Comparison of ENCODE assay signal across 8 cellular contexts in the genomic region with DNA sequence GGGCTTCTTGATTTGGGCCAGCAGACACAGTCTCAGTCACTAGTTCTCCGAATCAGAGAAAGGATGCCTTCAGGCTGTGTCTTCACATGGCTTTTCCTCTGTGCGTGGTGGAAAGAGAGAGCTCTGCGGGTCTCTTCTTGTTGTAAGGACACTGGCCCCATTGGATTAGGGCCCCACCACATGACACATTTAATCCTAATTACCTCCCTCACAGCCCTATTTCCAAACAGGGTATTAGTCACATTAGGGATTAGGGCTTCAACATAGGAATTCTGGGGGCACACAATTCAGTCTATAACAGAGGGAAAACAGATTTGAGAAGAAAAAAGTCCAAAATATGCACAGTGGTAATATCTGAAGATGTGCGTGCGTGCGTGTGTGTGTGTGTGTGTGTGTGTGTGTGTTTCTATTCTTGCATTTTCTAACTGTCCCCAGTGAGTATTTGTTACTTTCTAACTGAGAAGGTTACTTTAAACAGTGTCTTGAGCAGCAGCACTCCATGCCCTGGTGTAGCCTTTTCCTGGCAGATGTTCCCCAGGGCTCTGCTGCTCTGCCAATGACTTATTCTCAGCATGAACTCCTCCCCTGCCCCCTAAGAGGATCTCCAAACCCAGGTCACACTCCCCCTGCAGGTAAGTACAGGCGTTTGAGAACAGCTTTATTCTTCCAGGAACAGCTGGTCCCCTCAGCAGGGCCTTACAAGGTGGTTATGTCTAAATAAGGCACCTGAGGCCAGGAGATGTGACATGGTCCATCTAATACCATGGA.
DNase-seq lines count a peak whose midpoint lies in the region; ATAC-seq, FAIRE-seq and TF ChIP-seq lines count a peak whose summit lies in the region.

No MANE protein-coding gene starts in this region.

- 75 to 77% methylated on average over 7 of the region's 7 CpGs for WGBS in pancreas, 2 donors

- no peak overlapping the region for H3K9ac ChIP-seq in BLaER1

- H3K27ac ChIP-seq in BLaER1 (no peak overlapping the region), pancreas (no peak overlapping the region)

- peaks cover 34% of the 10 kb centered on the region for H4K20me1 ChIP-seq in BLaER1

- peaks cover 7% of the 10 kb centered on the region; the same call in 1 of the 2 replicates for H3K9me3 ChIP-seq in BLaER1
- H3K9me3 ChIP-seq in pancreas, result peaks cover 0 to 1% (median 0%) of the 10 kb centered on the region in 4 donors

- H3K4me1 ChIP-seq in BLaER1 (peaks cover 28% of the 10 kb centered on the region), pancreas (peaks cover 0 to 7% (median 5%) of the 10 kb centered on the region in 3 donors)

- ATAC-seq in GM18867 (IDR thresholded peaks at IDR 0.05; ENCODE audit: unreplicated experiment) (peak; percentile 31), WTC11 (peak; percentile 88), pancreas (no peak)

- DNase-seq in HPDE6-E6E7 (ENCODE audit: extremely low spot score) (peak; percentile 60), WTC11 (ENCODE audit: low spot score) (peak; percentile 68), endothelial cell (ENCODE audit: low spot score) (peak; percentile 34), renal cortical epithelial cell (ENCODE audit: low read depth) (peak; percentile 66), pancreas (no peak), epidermal melanocyte (ENCODE audit: insufficient read length, low spot score) (no peak)

- TF ChIP-seq CTCF in WTC11 (IDR thresholded peaks at IDR 0.05), result peak; percentile 15; the same call in 1 of the 2 replicates
- TF ChIP-seq CTCF in endothelial cell (IDR thresholded peaks at IDR 0.05; ENCODE audit: unreplicated experiment), result no peak
- no peak for TF ChIP-seq CTCF in pancreas (IDR thresholded peaks at IDR 0.05)

- POLR2A ChIA-PET in WTC11 (lab: Charles Lee), result interaction anchor here (0.6 kb wide), 1 partner anchor 121 kb away, joined by 4 read pairs; no protein-coding TSS in a partner anchor

- H3K4me2 ChIP-seq in BLaER1, result peak overlapping the region; percentile 14; the same call in 1 of the 2 replicates

- peaks cover 40% of the 10 kb centered on the region for H3K4me1 Mint-ChIP-seq in WTC11
- peaks cover 30% of the 10 kb centered on the region for H3K4me1 Mint-ChIP-seq in endothelial cell (ENCODE audit: unreplicated experiment)

- FAIRE-seq in pancreas (lab: Jason Lieb, UNC), result no peak

- no peaks in the 10 kb centered on the region for H3K27me3 Mint-ChIP-seq in WTC11 (ENCODE audit: low read depth)
- H3K27me3 Mint-ChIP-seq in endothelial cell (ENCODE audit: unreplicated experiment), result no peaks in the 10 kb centered on the region

- H3K36me3 ChIP-seq in BLaER1 (peaks cover 98% of the 10 kb centered on the region), pancreas (no peaks in the 10 kb centered on the region)

- H3K27ac Mint-ChIP-seq in WTC11 (peak overlapping the region; percentile 30; the same call in 1 of the 2 replicates), endothelial cell (ENCODE audit: unreplicated experiment) (peak overlapping the region; percentile 12)

- H3K4me3 ChIP-seq in BLaER1, result no peak overlapping the region
- no peak overlapping the region for H3K4me3 ChIP-seq in pancreas

- no peaks in the 10 kb centered on the region for H3K27me3 ChIP-seq in BLaER1
- H3K27me3 ChIP-seq in pancreas, result no peaks in the 10 kb centered on the region

- H3K9me3 Mint-ChIP-seq in WTC11 (peaks cover 7% of the 10 kb centered on the region), endothelial cell (ENCODE audit: unreplicated experiment) (no peaks in the 10 kb centered on the region)

- intact Hi-C loops in pancreas (cut with DNase I), result no loop called here

- H3K4me3 Mint-ChIP-seq in WTC11 (no peak overlapping the region), endothelial cell (ENCODE audit: unreplicated experiment) (peak overlapping the region; percentile 32)

- CTCF ChIA-PET in WTC11 (lab: Charles Lee), result interaction anchor here (0.6 to 2.6 kb wide), 17 partner anchors 9 to 244 kb away, joined by 3 to 21 read pairs (median 4); partner anchors contain the start of gene RPL39L

- H3K36me3 Mint-ChIP-seq in WTC11 (peaks cover 40% of the 10 kb centered on the region), endothelial cell (ENCODE audit: low read depth, unreplicated experiment) (peaks cover 20% of the 10 kb centered on the region)

TF ChIP-seq in WTC11, 78 proteins besides CTCF, POLR2A, EP300 and RAD21:
- TF ChIP-seq NFATC4 (CRISPR knock-in tag; IDR thresholded peaks at IDR 0.05) (no peak), KAT7 (CRISPR knock-in tag; IDR thresholded peaks at IDR 0.05; ENCODE audit: borderline replicate concordance) (no peak), SP1 (CRISPR knock-in tag; conservative IDR thresholded peaks at IDR 0.05) (no peak), ETV6 (CRISPR knock-in tag; IDR thresholded peaks at IDR 0.05) (no peak), HMGA2 (CRISPR knock-in tag; IDR thresholded peaks at IDR 0.05) (no peak), ZNF121 (CRISPR knock-in tag; IDR thresholded peaks at IDR 0.05) (no peak)
- TF ChIP-seq, protein P1, sequence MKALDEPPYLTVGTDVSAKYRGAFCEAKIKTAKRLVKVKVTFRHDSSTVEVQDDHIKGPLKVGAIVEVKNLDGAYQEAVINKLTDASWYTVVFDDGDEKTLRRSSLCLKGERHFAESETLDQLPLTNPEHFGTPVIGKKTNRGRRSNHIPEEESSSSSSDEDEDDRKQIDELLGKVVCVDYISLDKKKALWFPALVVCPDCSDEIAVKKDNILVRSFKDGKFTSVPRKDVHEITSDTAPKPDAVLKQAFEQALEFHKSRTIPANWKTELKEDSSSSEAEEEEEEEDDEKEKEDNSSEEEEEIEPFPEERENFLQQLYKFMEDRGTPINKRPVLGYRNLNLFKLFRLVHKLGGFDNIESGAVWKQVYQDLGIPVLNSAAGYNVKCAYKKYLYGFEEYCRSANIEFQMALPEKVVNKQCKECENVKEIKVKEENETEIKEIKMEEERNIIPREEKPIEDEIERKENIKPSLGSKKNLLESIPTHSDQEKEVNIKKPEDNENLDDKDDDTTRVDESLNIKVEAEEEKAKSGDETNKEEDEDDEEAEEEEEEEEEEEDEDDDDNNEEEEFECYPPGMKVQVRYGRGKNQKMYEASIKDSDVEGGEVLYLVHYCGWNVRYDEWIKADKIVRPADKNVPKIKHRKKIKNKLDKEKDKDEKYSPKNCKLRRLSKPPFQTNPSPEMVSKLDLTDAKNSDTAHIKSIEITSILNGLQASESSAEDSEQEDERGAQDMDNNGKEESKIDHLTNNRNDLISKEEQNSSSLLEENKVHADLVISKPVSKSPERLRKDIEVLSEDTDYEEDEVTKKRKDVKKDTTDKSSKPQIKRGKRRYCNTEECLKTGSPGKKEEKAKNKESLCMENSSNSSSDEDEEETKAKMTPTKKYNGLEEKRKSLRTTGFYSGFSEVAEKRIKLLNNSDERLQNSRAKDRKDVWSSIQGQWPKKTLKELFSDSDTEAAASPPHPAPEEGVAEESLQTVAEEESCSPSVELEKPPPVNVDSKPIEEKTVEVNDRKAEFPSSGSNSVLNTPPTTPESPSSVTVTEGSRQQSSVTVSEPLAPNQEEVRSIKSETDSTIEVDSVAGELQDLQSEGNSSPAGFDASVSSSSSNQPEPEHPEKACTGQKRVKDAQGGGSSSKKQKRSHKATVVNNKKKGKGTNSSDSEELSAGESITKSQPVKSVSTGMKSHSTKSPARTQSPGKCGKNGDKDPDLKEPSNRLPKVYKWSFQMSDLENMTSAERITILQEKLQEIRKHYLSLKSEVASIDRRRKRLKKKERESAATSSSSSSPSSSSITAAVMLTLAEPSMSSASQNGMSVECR (CRISPR knock-in tag; IDR thresholded peaks at IDR 0.05; ENCODE audit: borderline replicate concordance), result no peak

Comparison
In these comparisons a context has a peak if more than half of its experiments do, and no peak if none do; other contexts are left out.
1. ATAC-seq: peak in GM18867 (single experiment) and WTC11 (single experiment); none in pancreas (0 of 4).
2. DNase-seq: peak in HPDE6-E6E7 (single experiment), WTC11 (single experiment), endothelial cell (single experiment) and renal cortical epithelial cell (single experiment); none in pancreas (0 of 6) and epidermal melanocyte (single experiment).